In the genomic region with DNA sequence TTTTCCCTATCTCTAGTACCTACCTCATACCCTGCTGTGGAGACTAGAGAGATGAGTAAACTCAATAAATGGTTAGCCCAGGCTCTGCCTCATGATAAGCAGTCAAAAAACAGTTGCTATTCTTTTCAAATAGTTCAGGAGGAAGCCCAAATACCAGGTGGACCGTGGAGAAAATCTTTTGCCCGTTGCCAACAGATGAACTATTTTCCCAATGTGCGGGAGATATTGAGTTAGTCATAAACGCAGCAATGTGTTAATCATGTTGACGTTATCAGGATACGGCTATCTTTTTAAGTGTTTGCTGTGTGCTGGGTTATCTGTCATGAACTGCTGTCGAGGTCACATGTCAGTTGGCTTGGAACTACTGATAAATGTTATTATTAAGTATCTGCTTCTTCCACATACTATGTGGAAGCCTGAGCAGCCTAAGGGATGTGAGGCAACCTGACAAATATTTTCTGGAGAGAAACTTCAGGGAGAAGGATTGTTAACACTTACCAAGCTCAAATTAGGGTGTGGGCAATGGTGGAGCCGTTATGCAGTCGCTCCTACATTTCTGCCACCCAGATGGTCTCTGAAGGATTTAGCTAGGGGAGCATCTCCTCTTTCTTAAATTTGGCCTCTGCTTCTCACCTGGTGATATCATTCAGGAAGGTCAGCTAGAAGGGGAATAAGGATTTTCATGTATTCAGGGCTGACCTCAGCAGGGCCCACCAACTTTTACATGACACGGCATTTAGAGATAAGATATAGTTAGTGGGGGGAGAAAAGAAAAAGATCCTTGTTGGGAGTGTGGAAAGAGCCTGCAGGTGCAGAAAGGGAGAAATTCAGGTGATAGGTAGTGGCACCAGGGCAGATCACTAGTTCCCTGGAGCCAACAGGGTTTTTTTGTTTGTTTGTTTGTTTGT, we compare ENCODE assay signal across 3 cellular contexts.
TF ChIP-seq lines count a peak whose summit lies in the region.

No MANE protein-coding gene starts in this region.

TF ChIP-seq in A549, 52 proteins besides CTCF, POLR2A, EP300 and RAD21:
- no peak for TF ChIP-seq FOSL2 (IDR thresholded peaks at IDR 0.05)
- TF ChIP-seq FOSL2 (CRISPR knock-in tag; IDR thresholded peaks at IDR 0.05), result peak; percentile 66
- TF ChIP-seq HOXB13 (CRISPR knock-in tag; IDR thresholded peaks at IDR 0.05; ENCODE audit: low read depth), result no peak
- peak; percentile 61 for TF ChIP-seq GATA3 (IDR thresholded peaks at IDR 0.05; ENCODE audit: borderline replicate concordance)

TF ChIP-seq in K562, 482 proteins besides CTCF, POLR2A, EP300 and RAD21 (continues in another document):
- TF ChIP-seq MAZ (CRISPR knock-in tag; conservative IDR thresholded peaks at IDR 0.05 in 1 of 2, IDR thresholded peaks at IDR 0.05 in 1 of 2) (peak; percentile 57 to 62; a peak in 2 of 4 replicates), RFX7 (CRISPR knock-in tag; IDR thresholded peaks at IDR 0.05) (no peak), MTA1 (IDR thresholded peaks at IDR 0.05; ENCODE audit: borderline replicate concordance) (peak; percentile 95), ZNF668 (CRISPR knock-in tag; IDR thresholded peaks at IDR 0.05) (no peak; the same call in 1 of the 2 replicates), ZNF707 (CRISPR knock-in tag; conservative IDR thresholded peaks at IDR 0.05) (no peak), ELF4 (CRISPR knock-in tag; IDR thresholded peaks at IDR 0.05) (peak; percentile 97), MXI1 (IDR thresholded peaks at IDR 0.05; ENCODE audit: low read depth, low read length) (peak; percentile 68; the same call in 1 of the 2 replicates), ZBTB1 (CRISPR knock-in tag; IDR thresholded peaks at IDR 0.05; ENCODE audit: borderline replicate concordance, low read depth) (0 out of 2 replicates have a peak, but pooled peaks have one; percentile 36), HDAC1 (IDR thresholded peaks at IDR 0.05) (peak in 1 of 2 experiments; percentile 90; a peak in 3 of 4 replicates), ZKSCAN8 (CRISPR knock-in tag; IDR thresholded peaks at IDR 0.05) (peak; percentile 96), TRIM28 (IDR thresholded peaks at IDR 0.05) (no peak), ZNF134 (CRISPR knock-in tag; conservative IDR thresholded peaks at IDR 0.05) (peak; percentile 56; the same call in 1 of the 2 replicates), POLR2AphosphoS5 (IDR thresholded peaks at IDR 0.05; ENCODE audit: control insufficient read depth, insufficient read depth, low read depth, low read length) (peak; percentile 100), FOXJ2 (tag; IDR thresholded peaks at IDR 0.05) (peak; percentile 96), ZZZ3 (IDR thresholded peaks at IDR 0.05) (no peak)
- TF ChIP-seq, protein P1, sequence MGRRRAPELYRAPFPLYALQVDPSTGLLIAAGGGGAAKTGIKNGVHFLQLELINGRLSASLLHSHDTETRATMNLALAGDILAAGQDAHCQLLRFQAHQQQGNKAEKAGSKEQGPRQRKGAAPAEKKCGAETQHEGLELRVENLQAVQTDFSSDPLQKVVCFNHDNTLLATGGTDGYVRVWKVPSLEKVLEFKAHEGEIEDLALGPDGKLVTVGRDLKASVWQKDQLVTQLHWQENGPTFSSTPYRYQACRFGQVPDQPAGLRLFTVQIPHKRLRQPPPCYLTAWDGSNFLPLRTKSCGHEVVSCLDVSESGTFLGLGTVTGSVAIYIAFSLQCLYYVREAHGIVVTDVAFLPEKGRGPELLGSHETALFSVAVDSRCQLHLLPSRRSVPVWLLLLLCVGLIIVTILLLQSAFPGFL (CRISPR knock-in tag; IDR thresholded peaks at IDR 0.05), result no peak
- TF ChIP-seq, protein P2, sequence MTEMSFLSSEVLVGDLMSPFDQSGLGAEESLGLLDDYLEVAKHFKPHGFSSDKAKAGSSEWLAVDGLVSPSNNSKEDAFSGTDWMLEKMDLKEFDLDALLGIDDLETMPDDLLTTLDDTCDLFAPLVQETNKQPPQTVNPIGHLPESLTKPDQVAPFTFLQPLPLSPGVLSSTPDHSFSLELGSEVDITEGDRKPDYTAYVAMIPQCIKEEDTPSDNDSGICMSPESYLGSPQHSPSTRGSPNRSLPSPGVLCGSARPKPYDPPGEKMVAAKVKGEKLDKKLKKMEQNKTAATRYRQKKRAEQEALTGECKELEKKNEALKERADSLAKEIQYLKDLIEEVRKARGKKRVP (CRISPR knock-in tag; IDR thresholded peaks at IDR 0.05), result peak; percentile 51
- TF ChIP-seq, protein P3, sequence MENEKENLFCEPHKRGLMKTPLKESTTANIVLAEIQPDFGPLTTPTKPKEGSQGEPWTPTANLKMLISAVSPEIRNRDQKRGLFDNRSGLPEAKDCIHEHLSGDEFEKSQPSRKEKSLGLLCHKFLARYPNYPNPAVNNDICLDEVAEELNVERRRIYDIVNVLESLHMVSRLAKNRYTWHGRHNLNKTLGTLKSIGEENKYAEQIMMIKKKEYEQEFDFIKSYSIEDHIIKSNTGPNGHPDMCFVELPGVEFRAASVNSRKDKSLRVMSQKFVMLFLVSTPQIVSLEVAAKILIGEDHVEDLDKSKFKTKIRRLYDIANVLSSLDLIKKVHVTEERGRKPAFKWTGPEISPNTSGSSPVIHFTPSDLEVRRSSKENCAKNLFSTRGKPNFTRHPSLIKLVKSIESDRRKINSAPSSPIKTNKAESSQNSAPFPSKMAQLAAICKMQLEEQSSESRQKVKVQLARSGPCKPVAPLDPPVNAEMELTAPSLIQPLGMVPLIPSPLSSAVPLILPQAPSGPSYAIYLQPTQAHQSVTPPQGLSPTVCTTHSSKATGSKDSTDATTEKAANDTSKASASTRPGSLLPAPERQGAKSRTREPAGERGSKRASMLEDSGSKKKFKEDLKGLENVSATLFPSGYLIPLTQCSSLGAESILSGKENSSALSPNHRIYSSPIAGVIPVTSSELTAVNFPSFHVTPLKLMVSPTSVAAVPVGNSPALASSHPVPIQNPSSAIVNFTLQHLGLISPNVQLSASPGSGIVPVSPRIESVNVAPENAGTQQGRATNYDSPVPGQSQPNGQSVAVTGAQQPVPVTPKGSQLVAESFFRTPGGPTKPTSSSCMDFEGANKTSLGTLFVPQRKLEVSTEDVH (IDR thresholded peaks at IDR 0.05; ENCODE audit: low read depth, partially characterized antibody), result no peak
- TF ChIP-seq, protein P4, sequence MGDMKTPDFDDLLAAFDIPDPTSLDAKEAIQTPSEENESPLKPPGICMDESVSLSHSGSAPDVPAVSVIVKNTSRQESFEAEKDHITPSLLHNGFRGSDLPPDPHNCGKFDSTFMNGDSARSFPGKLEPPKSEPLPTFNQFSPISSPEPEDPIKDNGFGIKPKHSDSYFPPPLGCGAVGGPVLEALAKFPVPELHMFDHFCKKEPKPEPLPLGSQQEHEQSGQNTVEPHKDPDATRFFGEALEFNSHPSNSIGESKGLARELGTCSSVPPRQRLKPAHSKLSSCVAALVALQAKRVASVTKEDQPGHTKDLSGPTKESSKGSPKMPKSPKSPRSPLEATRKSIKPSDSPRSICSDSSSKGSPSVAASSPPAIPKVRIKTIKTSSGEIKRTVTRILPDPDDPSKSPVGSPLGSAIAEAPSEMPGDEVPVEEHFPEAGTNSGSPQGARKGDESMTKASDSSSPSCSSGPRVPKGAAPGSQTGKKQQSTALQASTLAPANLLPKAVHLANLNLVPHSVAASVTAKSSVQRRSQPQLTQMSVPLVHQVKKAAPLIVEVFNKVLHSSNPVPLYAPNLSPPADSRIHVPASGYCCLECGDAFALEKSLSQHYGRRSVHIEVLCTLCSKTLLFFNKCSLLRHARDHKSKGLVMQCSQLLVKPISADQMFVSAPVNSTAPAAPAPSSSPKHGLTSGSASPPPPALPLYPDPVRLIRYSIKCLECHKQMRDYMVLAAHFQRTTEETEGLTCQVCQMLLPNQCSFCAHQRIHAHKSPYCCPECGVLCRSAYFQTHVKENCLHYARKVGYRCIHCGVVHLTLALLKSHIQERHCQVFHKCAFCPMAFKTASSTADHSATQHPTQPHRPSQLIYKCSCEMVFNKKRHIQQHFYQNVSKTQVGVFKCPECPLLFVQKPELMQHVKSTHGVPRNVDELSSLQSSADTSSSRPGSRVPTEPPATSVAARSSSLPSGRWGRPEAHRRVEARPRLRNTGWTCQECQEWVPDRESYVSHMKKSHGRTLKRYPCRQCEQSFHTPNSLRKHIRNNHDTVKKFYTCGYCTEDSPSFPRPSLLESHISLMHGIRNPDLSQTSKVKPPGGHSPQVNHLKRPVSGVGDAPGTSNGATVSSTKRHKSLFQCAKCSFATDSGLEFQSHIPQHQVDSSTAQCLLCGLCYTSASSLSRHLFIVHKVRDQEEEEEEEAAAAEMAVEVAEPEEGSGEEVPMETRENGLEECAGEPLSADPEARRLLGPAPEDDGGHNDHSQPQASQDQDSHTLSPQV (IDR thresholded peaks at IDR 0.05), result no peak

TF ChIP-seq in HepG2, 621 proteins besides CTCF, POLR2A, EP300 and RAD21:
- no peak for TF ChIP-seq TCF7 (IDR thresholded peaks at IDR 0.05; ENCODE audit: low read depth)
- TF ChIP-seq ZSCAN29 (CRISPR knock-in tag; conservative IDR thresholded peaks at IDR 0.05), result no peak
- TF ChIP-seq FOSL2 (CRISPR knock-in tag; IDR thresholded peaks at IDR 0.05), result peak; percentile 56; the same call in 1 of the 2 replicates
